In the genomic region with DNA sequence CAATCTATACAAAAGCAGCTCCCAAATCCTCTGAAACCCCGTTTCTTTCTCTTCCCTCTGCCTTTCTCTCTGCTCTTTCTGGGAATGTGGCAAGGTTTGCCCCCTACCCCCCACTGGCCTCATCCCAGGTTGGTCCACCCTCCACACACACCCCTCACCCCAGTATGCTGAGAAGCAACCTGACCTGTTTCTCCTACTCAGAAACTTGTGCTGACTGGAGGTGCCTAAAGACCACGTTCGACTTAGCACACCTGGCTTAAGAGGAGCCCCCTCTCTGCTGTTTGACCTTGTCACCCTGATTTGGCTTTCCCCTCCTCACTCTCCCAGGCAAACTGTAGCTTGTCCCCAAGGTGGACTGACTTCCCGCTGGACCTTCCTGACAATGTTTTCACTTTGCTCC, we compare ENCODE assay signal across 1 cellular context.
TF ChIP-seq lines count a peak whose summit lies in the region.

No MANE protein-coding gene starts in this region.

TF ChIP-seq in K562, 482 proteins besides CTCF, POLR2A, EP300 and RAD21:
- TF ChIP-seq LCOR (CRISPR knock-in tag; IDR thresholded peaks at IDR 0.05) (0 out of 2 replicates have a peak, but pooled peaks have one; percentile 18), ZBTB33 (CRISPR knock-in tag; IDR thresholded peaks at IDR 0.05) (no peak), POLR2AphosphoS2 (IDR thresholded peaks at IDR 0.05; ENCODE audit: low read length) (no peak), HDGF (IDR thresholded peaks at IDR 0.05) (0 out of 2 replicates have a peak, but pooled peaks have one; percentile 66), TRIM24 (IDR thresholded peaks at IDR 0.05) (no peak), MEF2D (tag; conservative IDR thresholded peaks at IDR 0.05; ENCODE audit: low read depth) (0 out of 2 replicates have a peak, but pooled peaks have one; percentile 34), SUPT5H (IDR thresholded peaks at IDR 0.05) (0 out of 2 replicates have a peak, but pooled peaks have one; percentile 4), ZNF449 (CRISPR knock-in tag; IDR thresholded peaks at IDR 0.05) (no peak), KAT8 (IDR thresholded peaks at IDR 0.05; ENCODE audit: low read depth) (no peak), XRCC3 (IDR thresholded peaks at IDR 0.05) (no peak), PRPF4 (IDR thresholded peaks at IDR 0.05; ENCODE audit: insufficient read depth, low read depth, low read length, poor library complexity, severe bottlenecking) (no peak), DMBX1 (CRISPR knock-in tag; IDR thresholded peaks at IDR 0.05; ENCODE audit: borderline replicate concordance) (0 out of 2 replicates have a peak, but pooled peaks have one; percentile 3), SAP30 (IDR thresholded peaks at IDR 0.05; ENCODE audit: borderline replicate concordance, insufficient read depth, low read depth, low read length, poor library complexity, severe bottlenecking) (no peak), GABPB1 (CRISPR knock-in tag; IDR thresholded peaks at IDR 0.05) (0 out of 2 replicates have a peak, but pooled peaks have one; percentile 1), HDAC1 (IDR thresholded peaks at IDR 0.05) (0 out of 4 replicates have a peak, but pooled peaks of 1 of the 2 experiments have one; percentile 17), NFXL1 (CRISPR knock-in tag; IDR thresholded peaks at IDR 0.05) (no peak), ARID4B (CRISPR knock-in tag; IDR thresholded peaks at IDR 0.05) (peak; percentile 28; the same call in 1 of the 2 replicates)
- TF ChIP-seq, protein P1, sequence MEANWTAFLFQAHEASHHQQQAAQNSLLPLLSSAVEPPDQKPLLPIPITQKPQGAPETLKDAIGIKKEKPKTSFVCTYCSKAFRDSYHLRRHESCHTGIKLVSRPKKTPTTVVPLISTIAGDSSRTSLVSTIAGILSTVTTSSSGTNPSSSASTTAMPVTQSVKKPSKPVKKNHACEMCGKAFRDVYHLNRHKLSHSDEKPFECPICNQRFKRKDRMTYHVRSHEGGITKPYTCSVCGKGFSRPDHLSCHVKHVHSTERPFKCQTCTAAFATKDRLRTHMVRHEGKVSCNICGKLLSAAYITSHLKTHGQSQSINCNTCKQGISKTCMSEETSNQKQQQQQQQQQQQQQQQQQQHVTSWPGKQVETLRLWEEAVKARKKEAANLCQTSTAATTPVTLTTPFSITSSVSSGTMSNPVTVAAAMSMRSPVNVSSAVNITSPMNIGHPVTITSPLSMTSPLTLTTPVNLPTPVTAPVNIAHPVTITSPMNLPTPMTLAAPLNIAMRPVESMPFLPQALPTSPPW (CRISPR knock-in tag; IDR thresholded peaks at IDR 0.05), result no peak
- TF ChIP-seq, protein P2, sequence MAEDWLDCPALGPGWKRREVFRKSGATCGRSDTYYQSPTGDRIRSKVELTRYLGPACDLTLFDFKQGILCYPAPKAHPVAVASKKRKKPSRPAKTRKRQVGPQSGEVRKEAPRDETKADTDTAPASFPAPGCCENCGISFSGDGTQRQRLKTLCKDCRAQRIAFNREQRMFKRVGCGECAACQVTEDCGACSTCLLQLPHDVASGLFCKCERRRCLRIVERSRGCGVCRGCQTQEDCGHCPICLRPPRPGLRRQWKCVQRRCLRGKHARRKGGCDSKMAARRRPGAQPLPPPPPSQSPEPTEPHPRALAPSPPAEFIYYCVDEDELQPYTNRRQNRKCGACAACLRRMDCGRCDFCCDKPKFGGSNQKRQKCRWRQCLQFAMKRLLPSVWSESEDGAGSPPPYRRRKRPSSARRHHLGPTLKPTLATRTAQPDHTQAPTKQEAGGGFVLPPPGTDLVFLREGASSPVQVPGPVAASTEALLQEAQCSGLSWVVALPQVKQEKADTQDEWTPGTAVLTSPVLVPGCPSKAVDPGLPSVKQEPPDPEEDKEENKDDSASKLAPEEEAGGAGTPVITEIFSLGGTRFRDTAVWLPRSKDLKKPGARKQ (CRISPR knock-in tag; IDR thresholded peaks at IDR 0.05), result no peak
